1 cellular context compared by ENCODE assay signal in genomic region chr5:75965292-75965691, GRCh38.
A peak's percentile ranks its signal among the peaks of the same experiment; 100 is the strongest.
TF ChIP-seq lines count a peak whose summit lies in the region.

No MANE protein-coding gene starts in this region.

TF ChIP-seq in GM12878, 131 proteins besides CTCF, POLR2A, EP300 and RAD21:
- peak; percentile 57 for TF ChIP-seq RAD51 (IDR thresholded peaks at IDR 0.05)
- 0 out of 2 replicates have a peak, but pooled peaks have one; percentile 30 for TF ChIP-seq ATF7 (IDR thresholded peaks at IDR 0.05; ENCODE audit: low read depth)
- no peak for TF ChIP-seq RFX5 (IDR thresholded peaks at IDR 0.05; ENCODE audit: low read depth, low read length)
- TF ChIP-seq MEF2A (IDR thresholded peaks at IDR 0.05; ENCODE audit: insufficient read depth, low read depth, low read length): no peak
- TF ChIP-seq MAX (IDR thresholded peaks at IDR 0.05; ENCODE audit: low read depth, low read length): no peak
